In the genomic region with DNA sequence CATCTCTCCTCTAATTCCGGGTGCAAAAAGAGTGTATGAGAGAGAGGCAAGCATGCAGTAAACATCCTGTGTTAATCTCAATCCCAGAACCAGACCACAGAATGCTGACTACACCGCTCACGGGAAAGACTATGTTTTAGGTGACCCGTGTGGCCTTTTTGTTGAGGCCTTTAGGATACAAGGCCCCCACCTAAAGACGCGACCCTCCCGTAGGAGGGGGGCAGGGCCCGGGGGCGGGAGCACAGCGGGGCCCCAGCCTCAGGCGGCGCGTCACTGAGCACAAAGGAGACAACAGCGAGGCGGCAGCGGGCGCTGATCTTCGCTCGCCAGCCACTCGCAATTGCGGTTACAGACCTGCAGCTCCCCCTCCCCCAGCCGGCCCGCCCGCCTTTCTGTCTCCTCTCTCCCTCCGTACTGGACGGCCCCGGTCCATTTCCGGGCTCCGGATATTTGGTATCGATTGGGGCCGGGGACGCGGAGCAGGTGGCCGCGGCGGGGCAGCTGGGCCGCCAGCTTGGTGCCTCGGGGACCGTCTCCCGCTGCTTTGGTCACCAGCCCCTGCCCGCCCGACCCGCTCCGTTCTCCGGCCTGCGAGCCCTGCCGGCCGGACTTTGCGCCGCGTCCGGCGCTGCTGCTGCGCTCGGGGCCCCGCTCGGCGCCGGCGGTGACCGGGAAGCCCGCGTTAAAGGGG, we compare ENCODE assay signal across 8 cellular contexts. TPM values are rescaled to one million over a fixed set of nuclear protein-coding genes. Genes with fewer than 3 reads are reported as not detected.
DNase-seq lines count a peak whose midpoint lies in the region; ATAC-seq and TF ChIP-seq lines count a peak whose summit lies in the region.

A gene with protein sequence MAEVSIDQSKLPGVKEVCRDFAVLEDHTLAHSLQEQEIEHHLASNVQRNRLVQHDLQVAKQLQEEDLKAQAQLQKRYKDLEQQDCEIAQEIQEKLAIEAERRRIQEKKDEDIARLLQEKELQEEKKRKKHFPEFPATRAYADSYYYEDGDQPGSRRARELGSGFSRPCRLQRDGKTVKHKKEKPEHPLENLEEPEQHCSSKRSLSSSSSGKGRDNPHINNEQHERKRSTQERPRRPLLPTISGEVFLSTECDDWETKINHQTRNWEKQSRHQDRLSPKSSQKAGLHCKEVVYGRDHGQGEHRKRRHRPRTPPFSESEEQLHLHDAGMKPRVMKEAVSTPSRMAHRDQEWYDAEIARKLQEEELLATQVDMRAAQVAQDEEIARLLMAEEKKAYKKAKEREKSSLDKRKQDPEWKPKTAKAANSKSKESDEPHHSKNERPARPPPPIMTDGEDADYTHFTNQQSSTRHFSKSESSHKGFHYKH (plus strand): TSS at position 432 of the 691 bp plus-strand sequence. CDS start 281 bp downstream, outside the sequence.

- intact Hi-C loops in activated CD4-positive, alpha-beta T cell treated with anti-CD3 and anti-CD28 coated beads for 36 hours (cut with DNase I, micrococcal nuclease) = no loop called here
- intact Hi-C loops in dorsolateral prefrontal cortex (cut with DNase I) = no loop called here

- H3K27ac ChIP-seq in dorsolateral prefrontal cortex = peak within 1 kb of the TSS; percentile 18 to 97 (median 87)

- no peaks in the 10 kb centered on the region for H3K36me3 Mint-ChIP-seq in activated CD4-positive, alpha-beta T cell treated with anti-CD3 and anti-CD28 coated beads for 36 hours (ENCODE audit: low read depth)

- peak in 23 of 56 donors; percentile 8 to 46 (median 19) for TF ChIP-seq CTCF in dorsolateral prefrontal cortex (IDR thresholded peaks at IDR 0.05 in 54 of 56, conservative IDR thresholded peaks at IDR 0.05 in 2 of 56; ENCODE audit: low read depth in 1 of 56, partially characterized antibody in 56 of 56)

- peaks cover 26% of the 10 kb centered on the region for H3K4me1 Mint-ChIP-seq in activated CD4-positive, alpha-beta T cell treated with anti-CD3 and anti-CD28 coated beads for 36 hours

- H3K4me3 Mint-ChIP-seq in activated CD4-positive, alpha-beta T cell treated with anti-CD3 and anti-CD28 coated beads for 36 hours = peak within 1 kb of the TSS; percentile 74

- peaks cover 7% of the 10 kb centered on the region for H3K27me3 Mint-ChIP-seq in activated CD4-positive, alpha-beta T cell treated with anti-CD3 and anti-CD28 coated beads for 36 hours

- peak; percentile 35 to 87 (median 72) for DNase-seq in C1 segment of cervical spinal cord (lab: John Stamatoyannopoulos, UW)
- peak; percentile 83 for DNase-seq in NCI-H345 (lab: John Stamatoyannopoulos, UW)
- peak; percentile 79 for DNase-seq in activated CD4-positive, alpha-beta T cell treated with anti-CD3 and anti-CD28 coated beads for 36 hours
- peak; percentile 69 to 85 (median 77) for DNase-seq in dorsolateral prefrontal cortex
- peak; percentile 94 for DNase-seq in left lobe of liver (ENCODE audit: low spot score)
- DNase-seq in stimulated activated CD4-positive, alpha-beta T cell treated with anti-CD3 and anti-CD28 coated beads, Interleukin-2, amount 100 ng/mL, for 48 hours = peak; percentile 23 to 43

- CTCF ChIA-PET in activated CD4-positive, alpha-beta T cell treated with anti-CD3 and anti-CD28 coated beads for 36 hours (lab: Charles Lee) = no interaction called here

- peak; percentile 80 for ATAC-seq in HG03175 (IDR thresholded peaks at IDR 0.05; ENCODE audit: unreplicated experiment)
- peak; percentile 60 for ATAC-seq in activated CD4-positive, alpha-beta T cell treated with anti-CD3 and anti-CD28 coated beads for 36 hours
- peak; percentile 90 for ATAC-seq in left lobe of liver

- peak; percentile 78 for TF ChIP-seq POLR2A in GM19193 (IDR thresholded peaks at IDR 0.05; ENCODE audit: extremely low read depth, insufficient read depth, insufficient read length)

- no peaks in the 10 kb centered on the region for H3K27me3 ChIP-seq in dorsolateral prefrontal cortex

- no peaks in the 10 kb centered on the region for H3K9me3 Mint-ChIP-seq in activated CD4-positive, alpha-beta T cell treated with anti-CD3 and anti-CD28 coated beads for 36 hours (ENCODE audit: low read depth)

- peak within 1 kb of the TSS; percentile 66 to 98 (median 86) for H3K4me3 ChIP-seq in dorsolateral prefrontal cortex

- peak within 1 kb of the TSS; percentile 72 for H3K27ac Mint-ChIP-seq in activated CD4-positive, alpha-beta T cell treated with anti-CD3 and anti-CD28 coated beads for 36 hours

- POLR2A ChIA-PET in activated CD4-positive, alpha-beta T cell treated with anti-CD3 and anti-CD28 coated beads for 36 hours (lab: Charles Lee) = interaction anchor here (1.0 kb wide), 1 partner anchor 8 kb away, joined by 4 read pairs; no protein-coding TSS in a partner anchor

RNA-seq across cellular contexts. Expression of the gene that starts here (rescaled TPM):
- 10 to 100 TPM; 26.5 to 27.2 TPM for total RNA-seq in activated CD4-positive, alpha-beta T cell treated with anti-CD3 and anti-CD28 coated beads for 36 hours
- total RNA-seq in dorsolateral prefrontal cortex = 10 to 100 TPM; 25.4 to 59.5 (median 35.4) TPM
- 35.8 TPM for total RNA-seq in left lobe of liver

Comparison
In these comparisons a context has a peak if more than half of its experiments do, and no peak if none do; other contexts are left out.
1. Peak in every context shown above with its lines: DNase-seq, ATAC-seq, H3K4me3 ChIP-seq and H3K27ac ChIP-seq.
2. DNase-seq: peak in every context shown above with its lines; median percentile 94 in left lobe of liver; 83 in NCI-H345; 79 in activated CD4-positive, alpha-beta T cell treated with anti-CD3 and anti-CD28 coated beads for 36 hours; 77 in dorsolateral prefrontal cortex; 72 in C1 segment of cervical spinal cord; 33 in stimulated activated CD4-positive, alpha-beta T cell treated with anti-CD3 and anti-CD28 coated beads, Interleukin-2, amount 100 ng/mL, for 48 hours.